9 cellular contexts compared by ENCODE assay signal in the genomic region with DNA sequence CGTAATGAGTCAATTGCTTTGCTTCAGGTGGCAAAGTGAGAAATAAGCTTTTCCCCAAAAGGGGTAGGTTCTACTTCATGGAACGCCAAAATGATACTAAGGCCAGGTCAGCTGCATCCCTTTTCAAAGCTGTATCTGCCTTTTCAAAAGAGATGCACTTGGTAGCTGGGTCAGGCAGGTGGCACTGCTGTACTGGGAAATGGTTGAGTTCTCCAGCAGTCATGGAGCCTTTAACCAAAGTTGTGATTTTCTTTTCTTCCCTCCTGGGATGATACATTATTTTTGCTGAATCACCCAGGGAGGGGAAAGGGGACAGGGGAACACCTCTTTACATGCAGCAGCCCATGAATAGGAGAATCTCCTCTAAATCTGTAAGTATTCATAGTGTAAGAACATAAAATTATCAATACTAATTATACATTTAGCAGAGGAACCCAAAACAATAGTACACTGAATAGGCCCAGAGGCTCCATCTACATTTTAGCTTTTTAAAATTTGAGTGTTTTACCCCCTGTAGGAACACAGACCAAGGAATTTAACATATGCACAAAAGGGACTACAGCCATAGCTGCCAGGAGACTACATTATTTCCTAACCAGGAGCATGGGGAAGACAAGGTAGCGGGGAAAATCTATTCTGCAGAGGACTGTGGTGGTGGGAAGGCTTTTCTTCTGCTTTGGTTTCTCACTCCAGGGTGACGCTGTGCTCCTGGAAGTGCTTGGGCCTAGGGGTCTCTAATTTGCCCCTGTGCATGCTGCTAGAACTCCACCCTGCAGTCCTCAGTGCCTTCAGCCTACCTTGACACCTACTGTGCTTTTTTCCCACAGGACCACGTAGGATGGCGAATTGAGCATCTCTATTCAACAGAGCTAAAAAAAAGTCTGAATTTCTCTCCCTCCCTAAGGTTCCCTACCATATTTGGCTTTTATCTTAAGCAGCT. TPM values are rescaled to one million over a fixed set of nuclear protein-coding genes. Genes with fewer than 3 reads are reported as not detected.
DNase-seq lines count a peak whose midpoint lies in the region; ATAC-seq, FAIRE-seq and TF ChIP-seq lines count a peak whose summit lies in the region.
"Had no signal": no experiment of that assay in that cellular context is flagged by ENCODE, and none has a peak within 500 bp of the region (broad histone marks: within the 10 kb centered on the region; RNA-seq: fewer than 3 reads in every experiment).

No MANE protein-coding gene starts in this region.

- FAIRE-seq in GM18507 (lab: Jason Lieb, UNC) (peak; percentile 69), bronchial epithelial cell (lab: Jason Lieb, UNC) (no peak)

- no peaks in the 10 kb centered on the region for H3K36me3 ChIP-seq in bronchial epithelial cell (ENCODE audit: control insufficient read depth, insufficient read depth, low read length)

- TF ChIP-seq CTCF in AG09309 (IDR thresholded peaks at IDR 0.05; ENCODE audit: control insufficient read depth, insufficient read depth, low read depth, low read length, missing control alignments) (peak; percentile 92), bronchial epithelial cell (IDR thresholded peaks at IDR 0.05; ENCODE audit: insufficient read depth, low read length, severe bottlenecking) (peak; percentile 84)

- no peak for ATAC-seq in HG03025 (IDR thresholded peaks at IDR 0.05; ENCODE audit: low FRiP score, unreplicated experiment)

- no peaks in the 10 kb centered on the region for H3K27me3 ChIP-seq in bronchial epithelial cell (ENCODE audit: control insufficient read depth, insufficient read depth, low read length)

- DNase-seq in AG09309 (ENCODE audit: low read depth) (peak; percentile 47), GM18507 (ENCODE audit: extremely low spot score, insufficient read length, low read depth) (no peak), NCI-H1105 (lab: John Stamatoyannopoulos, UW) (peak; percentile 17), T-helper 22 cell (ENCODE audit: low read depth) (peak; percentile 24), bronchial epithelial cell (ENCODE audit: low read depth) (peak; percentile 62), iPS-NIHi7 (ENCODE audit: extremely low spot score) (peak; percentile 68)
- peak; percentile 25 for DNase-seq in stimulated activated CD4-positive, alpha-beta T cell treated with anti-CD3 and anti-CD28 coated beads, Interleukin-12 subunit alpha, Interleukin-12 subunit beta, amount 100 ng/mL, for 4 hours

- no peak overlapping the region for H3K4me3 ChIP-seq in AG09309 (ENCODE audit: control insufficient read depth, low read depth, low read length)
- no peak overlapping the region for H3K4me3 ChIP-seq in bronchial epithelial cell (ENCODE audit: low read depth, low read length)
- H3K4me3 ChIP-seq: skin epidermis had no signal

RNA-seq across cellular contexts. Expression of a gene that starts 6.4 kb away (rescaled TPM):
- under 0.01 TPM in 1 of 2 replicates, not detected in the other for total RNA-seq in bronchial epithelial cell
